Comparison of ENCODE assay signal across 19 cellular contexts in genomic region chr10:33240265-33240664, GRCh38.
DNase-seq lines count a peak whose midpoint lies in the region; ATAC-seq, FAIRE-seq and TF ChIP-seq lines count a peak whose summit lies in the region.
"Had no signal": no experiment of that assay in that cellular context is flagged by ENCODE, and none has a peak within 500 bp of the region (broad histone marks: within the 10 kb centered on the region; RNA-seq: fewer than 3 reads in every experiment).

No MANE protein-coding gene starts in this region.

- FAIRE-seq in RCC 7860 (lab: Jason Lieb, UNC) = no peak
- FAIRE-seq: GM19239 had no signal

- H3K4me3 Mint-ChIP-seq in endothelial cell (ENCODE audit: unreplicated experiment) (no peak overlapping the region), nephron progenitor cell (no peak overlapping the region)
- no peak overlapping the region for H3K4me3 Mint-ChIP-seq in natural killer cell treated with Interleukin-12 subunit alpha and Interleukin-12 subunit beta and Interleukin-15 and Interleukin-18, amount 100 ng/mL, for 72 hours
- H3K4me3 Mint-ChIP-seq: CD4-positive, alpha-beta T cell had no signal

- TF ChIP-seq CTCF in AG04450 (IDR thresholded peaks at IDR 0.05; ENCODE audit: low read depth, low read length) = no peak
- TF ChIP-seq CTCF in endothelial cell (IDR thresholded peaks at IDR 0.05; ENCODE audit: unreplicated experiment) = no peak
- no peak for TF ChIP-seq CTCF in nephron progenitor cell (IDR thresholded peaks at IDR 0.05)

- no peak for ATAC-seq in natural killer cell treated with Interleukin-12 subunit alpha and Interleukin-12 subunit beta and Interleukin-15 and Interleukin-18, amount 100 ng/mL, for 72 hours
- ATAC-seq in HG02981 (IDR thresholded peaks at IDR 0.05; ENCODE audit: unreplicated experiment) = no peak

- POLR2A ChIA-PET in AG04450 (lab: Yijun Ruan, JAX) = no interaction called here

- H3K9me3 Mint-ChIP-seq in endothelial cell (ENCODE audit: unreplicated experiment) (no peaks in the 10 kb centered on the region), nephron progenitor cell (no peaks in the 10 kb centered on the region)
- H3K9me3 Mint-ChIP-seq in natural killer cell treated with Interleukin-12 subunit alpha and Interleukin-12 subunit beta and Interleukin-15 and Interleukin-18, amount 100 ng/mL, for 72 hours = no peaks in the 10 kb centered on the region
- H3K9me3 Mint-ChIP-seq: CD4-positive, alpha-beta T cell had no signal

- H3K27ac ChIP-seq in AG04450 (ENCODE audit: low read depth, low read length) = peak overlapping the region; percentile 33

- H3K36me3 Mint-ChIP-seq in endothelial cell (ENCODE audit: low read depth, unreplicated experiment) = peaks cover 54% of the 10 kb centered on the region
- peaks cover 72% of the 10 kb centered on the region for H3K36me3 Mint-ChIP-seq in nephron progenitor cell (ENCODE audit: low read depth)
- H3K36me3 Mint-ChIP-seq in natural killer cell treated with Interleukin-12 subunit alpha and Interleukin-12 subunit beta and Interleukin-15 and Interleukin-18, amount 100 ng/mL, for 72 hours = no peaks in the 10 kb centered on the region

- peak overlapping the region; percentile 34 for H3K27ac Mint-ChIP-seq in endothelial cell (ENCODE audit: unreplicated experiment)
- H3K27ac Mint-ChIP-seq in nephron progenitor cell = peak overlapping the region; percentile 65
- H3K27ac Mint-ChIP-seq in natural killer cell treated with Interleukin-12 subunit alpha and Interleukin-12 subunit beta and Interleukin-15 and Interleukin-18, amount 100 ng/mL, for 72 hours = no peak overlapping the region
- H3K27ac Mint-ChIP-seq: CD4-positive, alpha-beta T cell had no signal

- H3K27me3 Mint-ChIP-seq in endothelial cell (ENCODE audit: unreplicated experiment) (peaks cover 3% of the 10 kb centered on the region), nephron progenitor cell (ENCODE audit: low read depth, poor library complexity) (no peaks in the 10 kb centered on the region)
- peaks cover 4 to 12% of the 10 kb centered on the region in 2 donors for H3K27me3 Mint-ChIP-seq in natural killer cell treated with Interleukin-12 subunit alpha and Interleukin-12 subunit beta and Interleukin-15 and Interleukin-18, amount 100 ng/mL, for 72 hours
- H3K27me3 Mint-ChIP-seq: CD4-positive, alpha-beta T cell had no signal

- CTCF ChIA-PET in AG04450 (lab: Charles Lee) = interaction anchor here (1.3 kb wide), 1 partner anchor 230 kb away, joined by 6 read pairs; no protein-coding TSS in a partner anchor

- no peaks in the 10 kb centered on the region for H3K27me3 ChIP-seq in AG04450 (ENCODE audit: control insufficient read depth, insufficient read depth, low read length)

- H3K9me3 ChIP-seq in AG04450 (ENCODE audit: control insufficient read depth, insufficient read depth, low read length) = no peaks in the 10 kb centered on the region

- no peak overlapping the region for H3K4me3 ChIP-seq in AG04450 (ENCODE audit: low read depth, low read length)

- H3K4me1 Mint-ChIP-seq in endothelial cell (ENCODE audit: unreplicated experiment) (peaks cover 72% of the 10 kb centered on the region), nephron progenitor cell (peaks cover 72% of the 10 kb centered on the region)
- H3K4me1 Mint-ChIP-seq in natural killer cell treated with Interleukin-12 subunit alpha and Interleukin-12 subunit beta and Interleukin-15 and Interleukin-18, amount 100 ng/mL, for 72 hours (ENCODE audit: low read depth in 2 of 2) = no peaks in the 10 kb centered on the region

- DNase-seq in AG04450 (ENCODE audit: low read depth, low spot score) (no peak), NCI-H69 (lab: John Stamatoyannopoulos, UW) (peak; percentile 5), endothelial cell (ENCODE audit: low spot score) (no peak), nephron progenitor cell (no peak), RCC 7860 (ENCODE audit: low spot score) (no peak), SKM-1 (lab: John Stamatoyannopoulos, UW; ENCODE audit: unreplicated experiment) (no peak)
- no peak for DNase-seq in natural killer cell treated with Interleukin-12 subunit alpha and Interleukin-12 subunit beta and Interleukin-15 and Interleukin-18, amount 100 ng/mL, for 72 hours (ENCODE audit: low spot score)
- DNase-seq: ACHN; Calu3; CD4-positive, alpha-beta T cell; KG1; NCI-H1436; NCI-H2029; NCI-H2171 treated with DMSO at 0.1 percent for 48 hours; NCI-H446 treated with DMSO at 0.1 percent for 48 hours; NCI-H748 treated with DMSO at 0.1 percent for 48 hours; SHP77 treated with DMSO at 0.1 percent for 48 hours had no signal

Comparison
In these comparisons a context has a peak if more than half of its experiments do, and no peak if none do; other contexts are left out.
1. H3K27ac Mint-ChIP-seq: peak in endothelial cell (single experiment) and nephron progenitor cell (single experiment); none in natural killer cell treated with Interleukin-12 subunit alpha and Interleukin-12 subunit beta and Interleukin-15 and Interleukin-18, amount 100 ng/mL, for 72 hours (0 of 2).